27 cellular contexts compared by ENCODE assay signal in the genomic region with DNA sequence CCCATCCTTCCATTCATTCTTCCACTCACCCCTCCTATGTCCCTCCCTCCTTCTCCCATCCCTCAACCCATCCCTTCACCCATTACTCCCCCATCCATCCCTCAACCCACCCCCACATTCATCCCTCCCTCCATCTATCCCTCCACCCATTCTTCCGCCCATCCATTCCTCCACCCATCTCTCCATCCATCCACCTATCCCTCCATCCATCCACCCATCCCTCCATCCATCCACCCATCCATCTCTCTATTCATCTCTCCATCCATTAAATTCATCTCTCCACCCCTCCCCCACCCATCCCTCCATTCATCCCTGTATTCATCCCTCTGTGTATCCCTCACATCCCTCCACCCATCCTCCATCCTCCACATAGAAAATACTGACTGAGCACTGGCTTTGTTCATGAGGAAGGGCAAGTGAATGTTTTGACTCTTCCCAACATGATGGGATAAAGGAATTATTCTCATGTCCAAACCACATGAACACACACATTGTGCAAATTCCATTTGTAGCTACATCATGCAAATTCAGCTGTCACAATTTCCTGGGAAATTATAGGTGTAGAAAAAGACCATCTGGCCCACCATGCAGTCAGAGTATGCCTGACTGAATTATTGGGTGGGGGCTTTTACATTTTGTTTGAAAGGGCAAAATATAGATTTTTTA. TPM values are rescaled to one million over a fixed set of nuclear protein-coding genes. Genes with fewer than 3 reads are reported as not detected.
DNase-seq lines count a peak whose midpoint lies in the region; TF ChIP-seq lines count a peak whose summit lies in the region.
"Had no signal": no experiment of that assay in that cellular context is flagged by ENCODE, and none has a peak within 500 bp of the region (broad histone marks: within the 10 kb centered on the region; RNA-seq: fewer than 3 reads in every experiment).

No MANE protein-coding gene starts in this region.

- H3K4me1 ChIP-seq in Peyer's patch, result peaks cover 0 to 3% (median 3%) of the 10 kb centered on the region in 4 donors
- H3K4me1 ChIP-seq: psoas muscle had no signal

- H3K4me1 Mint-ChIP-seq in nephron, result peaks cover 23% of the 10 kb centered on the region

- H3K27me3 Mint-ChIP-seq in nephron (ENCODE audit: low read depth), result peaks cover 15% of the 10 kb centered on the region

- no peaks in the 10 kb centered on the region for H3K27me3 ChIP-seq in Peyer's patch
- H3K27me3 ChIP-seq: adrenal gland, breast epithelium, tibial nerve had no signal

- no peaks in the 10 kb centered on the region for H3K9me3 Mint-ChIP-seq in nephron
- H3K9me3 Mint-ChIP-seq: activated naive CD4-positive, alpha-beta T cell treated with anti-CD3 and anti-CD28 coated beads for 36 hours; T-helper 1 cell treated with Interleukin-12 subunit alpha and Interleukin-12 subunit beta and Interleukin-4 antibody, amounts not matched to agents 30 μg/mL and 1 μg/mL, for 36 hours had no signal

- intact Hi-C loops in head of caudate nucleus (cut with DNase I), result no loop called here

- no peaks in the 10 kb centered on the region for H3K9me3 ChIP-seq in Peyer's patch
- H3K9me3 ChIP-seq: adrenal gland, breast epithelium, psoas muscle, tibial nerve had no signal

- H3K27ac Mint-ChIP-seq in nephron, result peak overlapping the region; percentile 45 to 80 (median 77)
- H3K27ac Mint-ChIP-seq: activated naive CD4-positive, alpha-beta T cell treated with anti-CD3 and anti-CD28 coated beads for 36 hours; naive B cell; T-helper 1 cell treated with Interleukin-12 subunit alpha and Interleukin-12 subunit beta and Interleukin-4 antibody, amounts not matched to agents 30 μg/mL and 1 μg/mL, for 36 hours had no signal

- peak; percentile 5 for DNase-seq in Daoy (ENCODE audit: low read depth)
- DNase-seq in NCI-H1694 treated with DMSO at 0.1 percent for 48 hours (lab: John Stamatoyannopoulos, UW), result peak; percentile 42
- DNase-seq in dedifferentiated amniotic fluid mesenchymal stem cell (ENCODE audit: extremely low spot score), result peak; percentile 15
- no peak for DNase-seq in effector CD8-positive, alpha-beta T cell (lab: John Stamatoyannopoulos, UW)
- DNase-seq in GOT3 (lab: John Stamatoyannopoulos, UW), result no peak
- DNase-seq in head of caudate nucleus, result no peak
- no peak for DNase-seq in Peyer's patch
- DNase-seq: ACHN; activated CD4-positive, alpha-beta T cell treated with anti-CD3 and anti-CD28 coated beads, Interleukin-2, amount 50 U/mL, for 48 hours; activated naive CD4-positive, alpha-beta T cell treated with anti-CD3 and anti-CD28 coated beads for 36 hours; adrenal gland; COR-L47; effector CD4-positive, alpha-beta T cell; left ventricle myocardium superior; naive B cell; NCI-H2081; NCI-H526; NK-92 treated with Interleukin-12 subunit alpha and Interleukin-12 subunit beta, amount 100 ng/mL, for 24 hours; nucleus accumbens; psoas muscle; stimulated activated CD4-positive, alpha-beta T cell treated with anti-CD3 and anti-CD28 coated beads, Interleukin-15, amount 100 ng/mL, for 24 hours; stimulated activated CD4-positive, alpha-beta T cell treated with anti-CD3 and anti-CD28 coated beads, Interleukin-4, amount 100 ng/mL, for 4 hours had no signal

- H3K4me3 Mint-ChIP-seq in nephron, result no peak overlapping the region
- H3K4me3 Mint-ChIP-seq: activated naive CD4-positive, alpha-beta T cell treated with anti-CD3 and anti-CD28 coated beads for 36 hours; naive B cell; T-helper 1 cell treated with Interleukin-12 subunit alpha and Interleukin-12 subunit beta and Interleukin-4 antibody, amounts not matched to agents 30 μg/mL and 1 μg/mL, for 36 hours had no signal

- TF ChIP-seq CTCF in nephron (IDR thresholded peaks at IDR 0.05; ENCODE audit: unreplicated experiment in 3 of 3) (no peak), Peyer's patch (IDR thresholded peaks at IDR 0.05) (no peak)

- no peaks in the 10 kb centered on the region for H3K36me3 Mint-ChIP-seq in nephron (ENCODE audit: low read depth)

- no peak overlapping the region for H3K27ac ChIP-seq in Peyer's patch
- H3K27ac ChIP-seq: adrenal gland, breast epithelium, C4-2B, psoas muscle, tibial nerve had no signal

- no peaks in the 10 kb centered on the region for H3K36me3 ChIP-seq in Peyer's patch
- H3K36me3 ChIP-seq: adrenal gland, breast epithelium, tibial nerve had no signal

- no peak for TF ChIP-seq POLR2A in Peyer's patch (IDR thresholded peaks at IDR 0.05)

- no peak overlapping the region for H3K4me3 ChIP-seq in Peyer's patch
- H3K4me3 ChIP-seq: adrenal gland, breast epithelium, psoas muscle, tibial nerve had no signal

RNA-seq across cellular contexts. Expression of a gene that starts 6.9 kb away (rescaled TPM):
- total RNA-seq in Daoy (2014; rRNA removed; shearing (Covaris generic)), result 11.3 and 11.5 TPM in 2 replicates
- 10 to 100 TPM; 47.9 to 61.8 (median 58.9) TPM for total RNA-seq in Peyer's patch

RNA-seq across cellular contexts. Expression of a gene that starts 26.2 kb away (rescaled TPM):
- 12.8 and 15.1 TPM in 2 replicates for total RNA-seq in Daoy (2014; rRNA removed; shearing (Covaris generic))
- total RNA-seq in Peyer's patch, result 10 to 100 TPM in 1 of 4 donors, 1 to 10 TPM in 3; 1.4 to 11.6 (median 2.3) TPM

Comparison
In these comparisons a context has a peak if more than half of its experiments do, and no peak if none do; other contexts are left out.
1. DNase-seq: peak in Daoy (single experiment), NCI-H1694 treated with DMSO at 0.1 percent for 48 hours (single experiment) and dedifferentiated amniotic fluid mesenchymal stem cell (single experiment); none in effector CD8-positive, alpha-beta T cell (single experiment), GOT3 (single experiment), head of caudate nucleus (0 of 42) and Peyer's patch (0 of 3).